In the genomic region with DNA sequence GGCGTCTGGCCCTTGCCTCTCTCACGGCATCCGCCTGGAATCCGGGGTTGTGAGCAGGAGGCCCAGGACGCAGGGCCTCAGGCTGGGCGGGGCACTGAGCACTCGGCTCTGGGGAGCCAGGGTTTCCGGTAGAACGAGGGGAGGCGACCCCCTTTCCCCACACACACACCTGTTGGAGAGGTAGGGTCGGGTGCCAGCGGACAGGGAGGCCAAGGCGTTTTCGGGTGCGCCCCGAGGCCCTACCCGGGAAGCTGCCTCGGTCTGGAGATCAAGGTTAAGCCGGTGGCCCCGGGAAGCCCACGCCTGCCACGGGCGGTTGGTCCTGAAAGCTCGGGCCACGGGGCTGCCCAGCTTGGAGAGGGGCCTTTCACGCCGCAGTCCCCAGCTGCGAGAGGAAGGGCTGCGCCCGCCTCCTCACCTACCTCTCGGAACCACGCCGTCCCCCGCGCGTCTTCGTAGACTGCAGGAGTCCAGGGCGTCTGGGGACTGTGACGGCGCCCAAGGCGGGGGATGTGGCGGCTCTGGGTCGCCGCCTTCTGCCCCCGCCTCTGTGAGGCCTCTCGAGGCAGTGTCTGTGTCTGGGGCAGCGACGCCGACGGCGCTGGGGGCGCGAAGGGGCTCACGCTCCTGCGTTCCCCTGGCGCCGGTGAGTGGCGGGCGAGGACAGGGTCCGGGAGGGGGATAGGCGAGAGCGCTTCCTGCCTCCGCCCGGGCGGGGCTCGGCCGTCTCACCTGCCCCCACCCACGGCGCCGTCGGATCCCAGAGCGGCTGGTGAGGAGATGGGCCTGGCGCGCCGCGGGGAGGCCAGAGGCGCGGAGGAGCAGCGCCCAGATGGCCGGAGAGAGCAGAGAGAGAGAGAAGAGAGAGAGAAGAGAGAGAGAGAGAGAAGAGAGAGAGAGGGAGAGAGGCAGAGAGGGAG, we compare ENCODE assay signal across 9 cellular contexts. TPM values are rescaled to one million over a fixed set of nuclear protein-coding genes. Genes with fewer than 3 reads are reported as not detected.
DNase-seq lines count a peak whose midpoint lies in the region; ATAC-seq and TF ChIP-seq lines count a peak whose summit lies in the region.
"Had no signal": no experiment of that assay in that cellular context is flagged by ENCODE, and none has a peak within 500 bp of the region (broad histone marks: within the 10 kb centered on the region; RNA-seq: fewer than 3 reads in every experiment).

No MANE protein-coding gene starts in this region.

- RAD21 ChIA-PET in HCT116 (lab: Charles Lee; ENCODE audit: low non-redundant PET in 1 of 2, low total read pairs in 2 of 2, uncharacterized antibody in 2 of 2, unreplicated experiment in 2 of 2): no interaction called here

- no peaks in the 10 kb centered on the region for H3K9me2 ChIP-seq in HCT116 (ENCODE audit: insufficient read depth)

- peak overlapping the region; percentile 75 for H3K27ac Mint-ChIP-seq in activated CD8-positive, alpha-beta T cell treated with anti-CD3 and anti-CD28 coated beads, Interleukin-2, amount 10 ng/mL, durations not matched to agents 7 days and 5 days

- H2AFZ ChIP-seq in HCT116 (ENCODE audit: low read depth, low read length, poor library complexity, severe bottlenecking): peak overlapping the region; percentile 52

- peaks cover 56% of the 10 kb centered on the region for H3K79me2 ChIP-seq in HCT116 (ENCODE audit: insufficient read depth, low read length)

- DNase-seq in AG10803 (ENCODE audit: low read depth): peak; percentile 49
- DNase-seq in HCT116 (ENCODE audit: low read depth, low spot score): peak; percentile 53
- peak; percentile 42 for DNase-seq in activated CD8-positive, alpha-beta T cell treated with anti-CD3 and anti-CD28 coated beads, Interleukin-2, amount 10 ng/mL, durations not matched to agents 7 days and 5 days
- peak; percentile 96 for DNase-seq in left kidney (ENCODE audit: low read depth, low spot score)
- DNase-seq in cortex of kidney (lab: John Stamatoyannopoulos, UW): no peak
- no peak for DNase-seq in NCI-H2107 (lab: John Stamatoyannopoulos, UW)
- DNase-seq in anterior cingulate cortex (lab: John Stamatoyannopoulos, UW): no peak
- DNase-seq in amygdala (lab: John Stamatoyannopoulos, UW): no peak
- DNase-seq: WERI-Rb-1 had no signal

- peaks cover 0 to 15% of the 10 kb centered on the region in 2 experiments; a peak in 1 of 4 replicates for H3K36me3 ChIP-seq in HCT116 (ENCODE audit: control insufficient read depth in 1 of 2, insufficient read depth in 2 of 2, low read length in 2 of 2)
- H3K36me3 ChIP-seq: WERI-Rb-1 had no signal

- peaks cover 70% of the 10 kb centered on the region for H3K27me3 Mint-ChIP-seq in activated CD8-positive, alpha-beta T cell treated with anti-CD3 and anti-CD28 coated beads, Interleukin-2, amount 10 ng/mL, durations not matched to agents 7 days and 5 days (ENCODE audit: low read depth)

- CTCF ChIA-PET in HCT116 (lab: Charles Lee): interaction anchor here (0.8 to 0.9 kb wide), 2 partner anchors 10 to 238 kb away, joined by 3 to 4 read pairs; no protein-coding TSS in a partner anchor
- CTCF ChIA-PET in activated CD8-positive, alpha-beta T cell treated with anti-CD3 and anti-CD28 coated beads, Interleukin-2, amount 10 ng/mL, durations not matched to agents 7 days and 5 days (lab: Charles Lee): interaction anchor here (1.0 kb wide), 1 partner anchor 10 kb away, joined by 3 read pairs; no protein-coding TSS in a partner anchor

- H3K27ac ChIP-seq in HCT116 (ENCODE audit: low read depth, low read length): peak overlapping the region; percentile 99
- H3K27ac ChIP-seq: WERI-Rb-1 had no signal

- TF ChIP-seq RAD21 in HCT116 (IDR thresholded peaks at IDR 0.05; ENCODE audit: low read depth): no peak

- H3K9ac ChIP-seq in HCT116 (ENCODE audit: low read length): peak overlapping the region; percentile 94

- POLR2A ChIA-PET in HCT116 (lab: Charles Lee): no interaction called here
- POLR2A ChIA-PET in activated CD8-positive, alpha-beta T cell treated with anti-CD3 and anti-CD28 coated beads, Interleukin-2, amount 10 ng/mL, durations not matched to agents 7 days and 5 days (lab: Charles Lee): no interaction called here

- peak overlapping the region; percentile 90 for H3K4me2 ChIP-seq in HCT116 (ENCODE audit: low read length)

- peak; percentile 84 for ATAC-seq in HCT116
- ATAC-seq in activated CD8-positive, alpha-beta T cell treated with anti-CD3 and anti-CD28 coated beads, Interleukin-2, amount 10 ng/mL, durations not matched to agents 7 days and 5 days: peak; percentile 77

- no TSS peak for BruUV-seq in HCT116 (replicated peaks; lab: Mats Ljungman, UMichigan)

- TF ChIP-seq CTCF in AG10803 (conservative IDR thresholded peaks at IDR 0.05; ENCODE audit: low read length) (no peak), HCT116 (IDR thresholded peaks at IDR 0.05 in 2 of 3, conservative IDR thresholded peaks at IDR 0.05 in 1 of 3; ENCODE audit: borderline replicate concordance in 1 of 3, insufficient read depth in 1 of 3, low read depth in 2 of 3, low read length in 2 of 3) (no peak)

- peaks cover 2% of the 10 kb centered on the region for H3K36me3 Mint-ChIP-seq in activated CD8-positive, alpha-beta T cell treated with anti-CD3 and anti-CD28 coated beads, Interleukin-2, amount 10 ng/mL, durations not matched to agents 7 days and 5 days (ENCODE audit: low read depth)

- no peak for TF ChIP-seq POLR2A in HCT116 (IDR thresholded peaks at IDR 0.05; ENCODE audit: borderline replicate concordance, extremely low read depth, insufficient read depth, insufficient read length)

- no peaks in the 10 kb centered on the region for H4K20me1 ChIP-seq in HCT116 (ENCODE audit: insufficient read depth)

- peaks cover 9 to 29% of the 10 kb centered on the region in 2 experiments; a peak in 3 of 4 replicates for H3K4me1 ChIP-seq in HCT116 (ENCODE audit: control insufficient read depth in 1 of 2, insufficient read depth in 2 of 2, low read length in 2 of 2)

- no peaks in the 10 kb centered on the region for H3K27me3 ChIP-seq in HCT116 (ENCODE audit: insufficient read depth, low read length)

- intact Hi-C loops in HCT116 (cut with micrococcal nuclease): no loop called here

- peak overlapping the region; percentile 74 for H3K4me3 Mint-ChIP-seq in activated CD8-positive, alpha-beta T cell treated with anti-CD3 and anti-CD28 coated beads, Interleukin-2, amount 10 ng/mL, durations not matched to agents 7 days and 5 days

- peak overlapping the region; percentile 67 for H3K4me3 ChIP-seq in AG10803 (ENCODE audit: low read length)
- peak overlapping the region; percentile 96 for H3K4me3 ChIP-seq in HCT116 (replicated peaks in 1 of 2; ENCODE audit: low read depth in 1 of 2, low read length in 2 of 2)

- H3K9me3 Mint-ChIP-seq in activated CD8-positive, alpha-beta T cell treated with anti-CD3 and anti-CD28 coated beads, Interleukin-2, amount 10 ng/mL, durations not matched to agents 7 days and 5 days (ENCODE audit: insufficient read depth): no peaks in the 10 kb centered on the region

- no peaks in the 10 kb centered on the region for H3K9me3 ChIP-seq in HCT116 (ENCODE audit: control insufficient read depth in 1 of 2, insufficient read depth in 1 of 2, low read depth in 1 of 2, low read length in 2 of 2)

- H3K4me1 Mint-ChIP-seq in activated CD8-positive, alpha-beta T cell treated with anti-CD3 and anti-CD28 coated beads, Interleukin-2, amount 10 ng/mL, durations not matched to agents 7 days and 5 days (ENCODE audit: low read depth): peaks cover 33% of the 10 kb centered on the region

TF ChIP-seq in HCT116, 20 proteins besides CTCF, POLR2A, EP300 and RAD21 (continues in another document):
- 0 out of 2 replicates have a peak, but pooled peaks have one; percentile 43 for TF ChIP-seq SP1 (IDR thresholded peaks at IDR 0.05; ENCODE audit: low read depth)
- TF ChIP-seq YY1 (IDR thresholded peaks at IDR 0.05; ENCODE audit: extremely low read depth, insufficient replicate concordance, low read depth, low read length): peak; percentile 65
- no peak for TF ChIP-seq CEBPB (IDR thresholded peaks at IDR 0.05; ENCODE audit: low read depth)
- TF ChIP-seq SRF (IDR thresholded peaks at IDR 0.05; ENCODE audit: low read depth): no peak
- TF ChIP-seq TCF7L2 (IDR thresholded peaks at IDR 0.05; ENCODE audit: borderline replicate concordance, extremely low read depth, insufficient read depth, insufficient read length): peak; percentile 31
- TF ChIP-seq CBX3 (IDR thresholded peaks at IDR 0.05; ENCODE audit: low read depth): peak; percentile 54; the same call in 1 of the 2 replicates
- TF ChIP-seq ZFX (IDR thresholded peaks at IDR 0.05): peak; percentile 96
- TF ChIP-seq JUND (IDR thresholded peaks at IDR 0.05): no peak

RNA-seq across cellular contexts. Expression of gene HOXB9, which starts 20.3 kb away (rescaled TPM):
- 40.1 TPM for total RNA-seq in HCT116 (2021; ENCODE audit: unreplicated experiment)
- polyA plus RNA-seq in HCT116 (2012): 30.3 and 41.0 TPM in 2 replicates
- under 1 TPM; 0.37 to 0.65 TPM for total RNA-seq in activated CD8-positive, alpha-beta T cell treated with anti-CD3 and anti-CD28 coated beads, Interleukin-2, amount 10 ng/mL, durations not matched to agents 7 days and 5 days

RNA-seq across cellular contexts. Expression of gene HOXB8, which starts 31.4 kb away (rescaled TPM):
- 44.7 TPM for total RNA-seq in HCT116 (2021; ENCODE audit: unreplicated experiment)
- 15.4 and 23.9 TPM in 2 replicates for polyA plus RNA-seq in HCT116 (2012)
- not detected for total RNA-seq in activated CD8-positive, alpha-beta T cell treated with anti-CD3 and anti-CD28 coated beads, Interleukin-2, amount 10 ng/mL, durations not matched to agents 7 days and 5 days

RNA-seq across cellular contexts. Expression of gene HOXB7, which starts 35.6 kb away (rescaled TPM):
- total RNA-seq in HCT116 (2021; ENCODE audit: unreplicated experiment): 33.6 TPM
- 16.8 and 23.4 TPM in 2 replicates for polyA plus RNA-seq in HCT116 (2012)
- under 1 TPM; 0.87 to 0.91 TPM for total RNA-seq in activated CD8-positive, alpha-beta T cell treated with anti-CD3 and anti-CD28 coated beads, Interleukin-2, amount 10 ng/mL, durations not matched to agents 7 days and 5 days

RNA-seq across cellular contexts. Expression of gene HOXB6, which starts 41.7 kb away (rescaled TPM):
- 64.8 TPM for total RNA-seq in HCT116 (2021; ENCODE audit: unreplicated experiment)
- polyA plus RNA-seq in HCT116 (2012): 17.5 and 28.9 TPM in 2 replicates
- not detected for total RNA-seq in activated CD8-positive, alpha-beta T cell treated with anti-CD3 and anti-CD28 coated beads, Interleukin-2, amount 10 ng/mL, durations not matched to agents 7 days and 5 days

RNA-seq across cellular contexts. Expression of gene HOXB5, which starts 52.9 kb away (rescaled TPM):
- 19.8 TPM for total RNA-seq in HCT116 (2021; ENCODE audit: unreplicated experiment)
- 6.5 and 12.0 TPM in 2 replicates for polyA plus RNA-seq in HCT116 (2012)
- total RNA-seq in activated CD8-positive, alpha-beta T cell treated with anti-CD3 and anti-CD28 coated beads, Interleukin-2, amount 10 ng/mL, durations not matched to agents 7 days and 5 days: not detected

Comparison
In these comparisons a context has a peak if more than half of its experiments do, and no peak if none do; other contexts are left out.
1. DNase-seq: peak in AG10803 (single experiment), HCT116 (single experiment), activated CD8-positive, alpha-beta T cell treated with anti-CD3 and anti-CD28 coated beads, Interleukin-2, amount 10 ng/mL, durations not matched to agents 7 days and 5 days (single experiment) and left kidney (single experiment); none in cortex of kidney (single experiment), NCI-H2107 (single experiment), anterior cingulate cortex (0 of 58) and amygdala (0 of 56).
2. RNA of gene HOXB9, which starts 20.3 kb away (total RNA-seq): 40.1 TPM in HCT116 (single experiment); 0.37 to 0.65 TPM in activated CD8-positive, alpha-beta T cell treated with anti-CD3 and anti-CD28 coated beads, Interleukin-2, amount 10 ng/mL, durations not matched to agents 7 days and 5 days; every median in the first group is over 10 times any median in the second.
3. RNA of gene HOXB8, which starts 31.4 kb away (total RNA-seq): 44.7 TPM in HCT116 (single experiment); not detected in activated CD8-positive, alpha-beta T cell treated with anti-CD3 and anti-CD28 coated beads, Interleukin-2, amount 10 ng/mL, durations not matched to agents 7 days and 5 days; every median in the first group is over 10 times any median in the second.
4. RNA of gene HOXB7, which starts 35.6 kb away (total RNA-seq): 33.6 TPM in HCT116 (single experiment); 0.87 to 0.91 TPM in activated CD8-positive, alpha-beta T cell treated with anti-CD3 and anti-CD28 coated beads, Interleukin-2, amount 10 ng/mL, durations not matched to agents 7 days and 5 days; every median in the first group is over 10 times any median in the second.